Comparison of ENCODE assay signal across 21 cellular contexts in the genomic region with DNA sequence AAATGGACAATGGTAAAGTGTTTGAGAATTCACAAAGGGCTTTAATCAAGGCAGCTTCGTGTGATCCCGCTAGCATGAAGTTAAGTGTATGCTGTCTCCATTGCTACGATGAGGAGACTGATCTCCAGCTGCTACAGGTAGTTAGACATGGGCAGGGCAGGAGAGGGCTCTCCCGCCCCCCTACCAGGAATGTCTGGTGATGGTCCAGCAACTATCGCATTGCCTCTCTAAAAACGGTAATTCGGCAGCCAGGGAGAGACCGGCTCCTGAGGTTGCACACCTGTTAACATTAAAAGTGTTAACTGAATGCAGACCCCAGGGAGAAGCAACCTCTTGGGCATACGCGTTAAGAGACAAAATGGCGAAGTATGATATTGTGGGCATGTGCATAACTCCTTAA.
"Had no signal": no experiment of that assay in that cellular context is flagged by ENCODE, and none has a peak within 500 bp of the region (broad histone marks: within the 10 kb centered on the region; RNA-seq: fewer than 3 reads in every experiment).

No MANE protein-coding gene starts in this region.

- H3K4me3 ChIP-seq: body of pancreas, colonic mucosa, lower lobe of right lung, upper lobe of right lung had no signal

- H3K27me3 ChIP-seq: body of pancreas, colonic mucosa, upper lobe of right lung had no signal

- H3K4me1 ChIP-seq: lower lobe of right lung, upper lobe of right lung had no signal

- H3K9me3 ChIP-seq: body of pancreas, colonic mucosa, lower lobe of right lung, upper lobe of right lung had no signal

- ATAC-seq: activated CD4-positive, CD25-positive, alpha-beta regulatory T cell treated with anti-CD3 and anti-CD28 coated beads, Interleukin-2, amount 50 U/mL, for 24 hours; activated CD8-positive, alpha-beta T cell treated with anti-CD3 and anti-CD28 coated beads, Interleukin-2, amount 10 ng/mL, durations not matched to agents 7 days and 5 days; body of pancreas; lower lobe of right lung; upper lobe of right lung had no signal

- DNase-seq: activated CD4-positive, alpha-beta T cell treated with anti-CD3 and anti-CD28 coated beads, Interleukin-2, amount 10 ng/mL, durations not matched to agents 7 days and 5 days; activated CD8-positive, alpha-beta T cell treated with anti-CD3 and anti-CD28 coated beads, Interleukin-2, amount 10 ng/mL, durations not matched to agents 7 days and 5 days; activated naive CD4-positive, alpha-beta T cell treated with Interleukin-2 at 50 U/mL for 16 hours; activated naive CD8-positive, alpha-beta T cell treated with anti-CD3 and anti-CD28 coated beads, Interleukin-2, amount 10 ng/mL, durations not matched to agents 7 days and 5 days; activated T-cell treated with anti-CD3 and anti-CD28 coated beads, Interleukin-2, amount 50 U/mL, for 24 hours; amygdala; body of pancreas; central memory CD4-positive, alpha-beta T cell; colonic mucosa; endodermal cell; foreskin melanocyte; head of caudate nucleus; kidney glomerular epithelial cell; lower lobe of right lung; midbrain; small intestine; stimulated activated CD4-positive, alpha-beta T cell treated with anti-CD3 and anti-CD28 coated beads, Interleukin-15, amount 100 ng/mL, for 24 hours; stimulated activated CD4-positive, alpha-beta T cell treated with anti-CD3 and anti-CD28 coated beads, Interleukin-2, amount 100 ng/mL, for 48 hours; T-helper 1 cell; upper lobe of right lung had no signal

- H3K27ac ChIP-seq: body of pancreas, colonic mucosa, lower lobe of right lung, upper lobe of right lung had no signal

- H3K36me3 ChIP-seq: colonic mucosa, lower lobe of right lung, upper lobe of right lung had no signal
